22 cellular contexts compared by ENCODE assay signal in genomic region chr15:35014265-35014664, GRCh38. TPM values are rescaled to one million over a fixed set of nuclear protein-coding genes. Genes with fewer than 3 reads are reported as not detected.
DNase-seq lines count a peak whose midpoint lies in the region; ATAC-seq and TF ChIP-seq lines count a peak whose summit lies in the region.
"Had no signal": no experiment of that assay in that cellular context is flagged by ENCODE, and none has a peak within 500 bp of the region (broad histone marks: within the 10 kb centered on the region; RNA-seq: fewer than 3 reads in every experiment).

No MANE protein-coding gene starts in this region.

- H3K36me3 ChIP-seq in ACC112 (ENCODE audit: insufficient read depth, low read length), result no peaks in the 10 kb centered on the region
- H3K36me3 ChIP-seq: BLaER1 treated with 17β-estradiol and CSF1 and Interleukin-3, amounts not matched to agents 10 nM and 100 nM had no signal

- no peaks in the 10 kb centered on the region for H3K27me3 ChIP-seq in ACC112 (ENCODE audit: insufficient read depth, low read length)
- H3K27me3 ChIP-seq: BLaER1 treated with 17β-estradiol and CSF1 and Interleukin-3, amounts not matched to agents 10 nM and 100 nM had no signal

- no peak overlapping the region for H3K4me3 ChIP-seq in ACC112 (ENCODE audit: low read depth, low read length)
- H3K4me3 ChIP-seq: BLaER1 treated with 17β-estradiol and CSF1 and Interleukin-3, amounts not matched to agents 10 nM and 100 nM; GM23338; K562 had no signal

- peak overlapping the region; percentile 11 for H2AFZ ChIP-seq in ACC112 (ENCODE audit: low read length, unreplicated experiment)

- H3K36me3 Mint-ChIP-seq in neural crest cell (ENCODE audit: low read depth) (no peaks in the 10 kb centered on the region), T-helper 17 cell (ENCODE audit: low read depth) (no peaks in the 10 kb centered on the region)
- H3K36me3 Mint-ChIP-seq: CD8-positive, alpha-beta T cell had no signal

- H3K9me3 Mint-ChIP-seq in neural crest cell, result no peaks in the 10 kb centered on the region
- H3K9me3 Mint-ChIP-seq: CD8-positive, alpha-beta T cell; GM23338 had no signal

- H3K27ac Mint-ChIP-seq in neural crest cell (ENCODE audit: unreplicated experiment) (peak overlapping the region; percentile 5), T-helper 17 cell (no peak overlapping the region)
- H3K27ac Mint-ChIP-seq: CD8-positive, alpha-beta T cell; GM23338 had no signal

- no peaks in the 10 kb centered on the region for H3K79me2 ChIP-seq in ACC112 (ENCODE audit: control insufficient read depth, insufficient read depth, low read length, unreplicated experiment)

- no peak overlapping the region for H3K27ac ChIP-seq in ACC112 (ENCODE audit: low read depth, low read length)
- H3K27ac ChIP-seq: BLaER1 treated with 17β-estradiol and CSF1 and Interleukin-3, amounts not matched to agents 10 nM and 100 nM had no signal

- peaks cover 16% of the 10 kb centered on the region for H3K4me1 ChIP-seq in ACC112 (ENCODE audit: control insufficient read depth, insufficient read depth, low read length, unreplicated experiment)
- H3K4me1 ChIP-seq: BLaER1 treated with 17β-estradiol and CSF1 and Interleukin-3, amounts not matched to agents 10 nM and 100 nM had no signal

- no peaks in the 10 kb centered on the region for H3K27me3 Mint-ChIP-seq in neural crest cell (ENCODE audit: low read depth)
- peaks cover 7% of the 10 kb centered on the region for H3K27me3 Mint-ChIP-seq in T-helper 17 cell

- peaks cover 17% of the 10 kb centered on the region for H3K4me1 Mint-ChIP-seq in neural crest cell
- peaks cover 3% of the 10 kb centered on the region for H3K4me1 Mint-ChIP-seq in T-helper 17 cell

- H3K9me3 ChIP-seq in T-helper 17 cell (ENCODE audit: control insufficient read depth, low read length, poor library complexity, severe bottlenecking), result no peaks in the 10 kb centered on the region
- H3K9me3 ChIP-seq: BLaER1 treated with 17β-estradiol and CSF1 and Interleukin-3, amounts not matched to agents 10 nM and 100 nM had no signal

- no peak for TF ChIP-seq CTCF in neural crest cell (conservative IDR thresholded peaks at IDR 0.05)

- H3K4me3 Mint-ChIP-seq in neural crest cell (no peak overlapping the region), T-helper 17 cell (no peak overlapping the region)
- H3K4me3 Mint-ChIP-seq: CD8-positive, alpha-beta T cell; GM23338 had no signal

- no peak for ATAC-seq in T-helper 17 cell
- no peak for ATAC-seq in HG03442 (IDR thresholded peaks at IDR 0.05; ENCODE audit: unreplicated experiment)
- ATAC-seq: CD8-positive, alpha-beta T cell; GM23338; HCT116; K562 had no signal

- DNase-seq in cerebellar cortex (ENCODE audit: low spot score), result peak; percentile 45
- peak; percentile 26 for DNase-seq in globus pallidus (ENCODE audit: low spot score)
- no peak for DNase-seq in neural crest cell (ENCODE audit: low read depth, low spot score)
- no peak for DNase-seq in ureter (ENCODE audit: low spot score)
- no peak for DNase-seq in SW 1271 (lab: John Stamatoyannopoulos, UW)
- DNase-seq in T-helper 17 cell, result no peak
- DNase-seq: 8988T; CD8-positive, alpha-beta T cell; DMS79; NCI-H1105 treated with DMSO at 0.1 percent for 48 hours; NCI-H1694; NCI-H226; NCI-H524; NCI-H82; RPMI8226; SHP77 treated with DMSO at 0.1 percent for 48 hours had no signal

RNA-seq across cellular contexts. Expression of gene ZNF770, which starts 26.2 kb away (rescaled TPM):
- total RNA-seq in neural crest cell (51.0 and 53.8 TPM in 2 replicates), ureter (47.8 TPM), T-helper 17 cell (10 to 100 TPM; 33.1 to 39.3 TPM)

RNA-seq across cellular contexts. Expression of gene AQR, which starts 44.7 kb away (rescaled TPM):
- total RNA-seq in neural crest cell, result 36.8 and 40.5 TPM in 2 replicates
- 48.5 TPM for total RNA-seq in ureter
- 10 to 100 TPM; 40.4 to 45.4 TPM for total RNA-seq in T-helper 17 cell

Comparison
In these comparisons a context has a peak if more than half of its experiments do, and no peak if none do; other contexts are left out.
1. DNase-seq: peak in cerebellar cortex (single experiment) and globus pallidus (single experiment); none in neural crest cell (single experiment), ureter (single experiment), SW 1271 (0 of 2) and T-helper 17 cell (0 of 3).